ENCODE assay signal across 17 cellular contexts in genomic region chr6:32081676-32082075, GRCh38. TPM values are rescaled to one million over a fixed set of nuclear protein-coding genes. Genes with fewer than 3 reads are reported as not detected.
DNase-seq lines count a peak whose midpoint lies in the region; ATAC-seq and TF ChIP-seq lines count a peak whose summit lies in the region.
"Had no signal": no experiment of that assay in that cellular context is flagged by ENCODE, and none has a peak within 500 bp of the region (broad histone marks: within the 10 kb centered on the region; RNA-seq: fewer than 3 reads in every experiment).

No MANE protein-coding gene starts in this region.

- no peak for ATAC-seq in GM21515 (IDR thresholded peaks at IDR 0.05; ENCODE audit: unreplicated experiment)
- ATAC-seq in activated CD4-positive, alpha-beta T cell treated with anti-CD3 and anti-CD28 coated beads for 36 hours: no peak
- ATAC-seq: stimulated activated memory B cell treated with anti-CD40 and anti-IgM and Interleukin-4, amounts not matched to agents 10 μg/mL and 1 μg/mL and 100 μg/mL, for 72 hours had no signal

- H3K4me2 ChIP-seq in fibroblast of lung (ENCODE audit: extremely low read depth, insufficient read depth, low read length): no peak overlapping the region
- H3K4me2 ChIP-seq in osteoblast (ENCODE audit: insufficient read depth, low read length): peak overlapping the region; percentile 51

- POLR2A ChIA-PET in activated CD4-positive, alpha-beta T cell treated with anti-CD3 and anti-CD28 coated beads for 36 hours (lab: Charles Lee): no interaction called here

- no peak overlapping the region for H3K27ac Mint-ChIP-seq in activated CD4-positive, alpha-beta T cell treated with anti-CD3 and anti-CD28 coated beads for 36 hours
- H3K27ac Mint-ChIP-seq: mesothelial cell of epicardium; stimulated activated memory B cell treated with anti-CD40 and anti-IgM and Interleukin-4, amounts not matched to agents 10 μg/mL and 1 μg/mL and 100 μg/mL, for 72 hours had no signal

- no peak overlapping the region for H2AFZ ChIP-seq in fibroblast of lung (ENCODE audit: low read length)
- no peak overlapping the region for H2AFZ ChIP-seq in osteoblast (ENCODE audit: low read length)

- no peaks in the 10 kb centered on the region for H3K36me3 Mint-ChIP-seq in activated CD4-positive, alpha-beta T cell treated with anti-CD3 and anti-CD28 coated beads for 36 hours (ENCODE audit: low read depth)
- H3K36me3 Mint-ChIP-seq: mesothelial cell of epicardium; stimulated activated memory B cell treated with anti-CD40 and anti-IgM and Interleukin-4, amounts not matched to agents 10 μg/mL and 1 μg/mL and 100 μg/mL, for 72 hours had no signal

- intact Hi-C loops in thyroid gland (cut with DNase I): no loop called here
- intact Hi-C loops in activated CD4-positive, alpha-beta T cell treated with anti-CD3 and anti-CD28 coated beads for 36 hours (cut with DNase I, micrococcal nuclease): no loop called here

- peaks cover 0 to 14% (median 1%) of the 10 kb centered on the region in 4 donors for H3K4me1 ChIP-seq in Peyer's patch
- H3K4me1 ChIP-seq in fibroblast of lung (ENCODE audit: control insufficient read depth, extremely low read depth, insufficient read depth, low read length): peaks cover 35% of the 10 kb centered on the region
- H3K4me1 ChIP-seq in osteoblast (ENCODE audit: insufficient read depth, low read length): peaks cover 45% of the 10 kb centered on the region
- peaks cover 0 to 20% of the 10 kb centered on the region in 2 donors for H3K4me1 ChIP-seq in thyroid gland

- peaks cover 20% of the 10 kb centered on the region for H3K27me3 Mint-ChIP-seq in activated CD4-positive, alpha-beta T cell treated with anti-CD3 and anti-CD28 coated beads for 36 hours

- H3K9me3 ChIP-seq in Peyer's patch (no peaks in the 10 kb centered on the region), fibroblast of lung (ENCODE audit: control insufficient read depth, insufficient read depth, low read depth, low read length) (no peaks in the 10 kb centered on the region), osteoblast (ENCODE audit: low read depth, low read length) (no peaks in the 10 kb centered on the region), thyroid gland (no peaks in the 10 kb centered on the region)

- no peaks in the 10 kb centered on the region for H3K9me3 Mint-ChIP-seq in activated CD4-positive, alpha-beta T cell treated with anti-CD3 and anti-CD28 coated beads for 36 hours (ENCODE audit: low read depth)
- H3K9me3 Mint-ChIP-seq: mesothelial cell of epicardium; stimulated activated memory B cell treated with anti-CD40 and anti-IgM and Interleukin-4, amounts not matched to agents 10 μg/mL and 1 μg/mL and 100 μg/mL, for 72 hours had no signal

- H3K9ac ChIP-seq in fibroblast of lung (ENCODE audit: insufficient read depth, low read length): peak overlapping the region; percentile 21

- no peak overlapping the region for H3K4me3 Mint-ChIP-seq in activated CD4-positive, alpha-beta T cell treated with anti-CD3 and anti-CD28 coated beads for 36 hours
- H3K4me3 Mint-ChIP-seq: mesothelial cell of epicardium; stimulated activated memory B cell treated with anti-CD40 and anti-IgM and Interleukin-4, amounts not matched to agents 10 μg/mL and 1 μg/mL and 100 μg/mL, for 72 hours had no signal

- TF ChIP-seq POLR2A in Peyer's patch (IDR thresholded peaks at IDR 0.05) (no peak), thyroid gland (IDR thresholded peaks at IDR 0.05) (no peak)

- 68 to 70% methylated on average over 6 to 9 of the region's 9 CpGs for WGBS in thyroid gland, 2 donors

- H3K27ac ChIP-seq in Peyer's patch (peak overlapping the region; percentile 11 to 68 (median 42)), fibroblast of lung (ENCODE audit: insufficient read depth, low read length) (peak overlapping the region; percentile 89), osteoblast (ENCODE audit: low read depth, low read length) (peak overlapping the region; percentile 36), thyroid gland (peak overlapping the region in 2 of 3 donors; percentile 46 to 52)

- TF ChIP-seq CTCF in Peyer's patch (IDR thresholded peaks at IDR 0.05): no peak
- no peak for TF ChIP-seq CTCF in fibroblast of lung (conservative IDR thresholded peaks at IDR 0.05 in 1 of 2, IDR thresholded peaks at IDR 0.05 in 1 of 2; ENCODE audit: low read depth in 1 of 2, low read length in 2 of 2)
- TF ChIP-seq CTCF in osteoblast (IDR thresholded peaks at IDR 0.05; ENCODE audit: extremely low read depth, low read depth, low read length): no peak
- TF ChIP-seq CTCF in thyroid gland (IDR thresholded peaks at IDR 0.05): no peak

- H3K4me1 Mint-ChIP-seq in activated CD4-positive, alpha-beta T cell treated with anti-CD3 and anti-CD28 coated beads for 36 hours: peaks cover 4% of the 10 kb centered on the region

- CTCF ChIA-PET in activated CD4-positive, alpha-beta T cell treated with anti-CD3 and anti-CD28 coated beads for 36 hours (lab: Charles Lee): interaction anchor here (0.5 kb wide), 1 partner anchor 34 kb away, joined by 3 read pairs; no protein-coding TSS in a partner anchor

- no peaks in the 10 kb centered on the region for H3K79me2 ChIP-seq in fibroblast of lung (ENCODE audit: control insufficient read depth, insufficient read depth, low read length)
- H3K79me2 ChIP-seq in osteoblast (ENCODE audit: insufficient read depth, low read length): no peaks in the 10 kb centered on the region

- no peak overlapping the region for H3K4me3 ChIP-seq in Peyer's patch
- H3K4me3 ChIP-seq in fibroblast of lung (replicated peaks in 1 of 4; ENCODE audit: control extremely low read depth in 1 of 4, insufficient read depth in 1 of 4, low read depth in 3 of 4, low read length in 4 of 4): no peak overlapping the region
- H3K4me3 ChIP-seq in osteoblast (ENCODE audit: insufficient read depth, low read length): no peak overlapping the region
- H3K4me3 ChIP-seq in thyroid gland (replicated peaks in 1 of 3): no peak overlapping the region

- H3K27me3 ChIP-seq in Peyer's patch: no peaks in the 10 kb centered on the region
- H3K27me3 ChIP-seq in fibroblast of lung (ENCODE audit: control insufficient read depth, insufficient read depth, low read length): no peaks in the 10 kb centered on the region
- peaks cover 23% of the 10 kb centered on the region for H3K27me3 ChIP-seq in osteoblast (ENCODE audit: insufficient read depth, low read length)
- no peaks in the 10 kb centered on the region for H3K27me3 ChIP-seq in thyroid gland

- H3K36me3 ChIP-seq in Peyer's patch: no peaks in the 10 kb centered on the region
- no peaks in the 10 kb centered on the region for H3K36me3 ChIP-seq in fibroblast of lung (ENCODE audit: control insufficient read depth, insufficient read depth, low read length)
- no peaks in the 10 kb centered on the region for H3K36me3 ChIP-seq in osteoblast (ENCODE audit: insufficient read depth, low read length)
- no peaks in the 10 kb centered on the region for H3K36me3 ChIP-seq in thyroid gland

- H4K20me1 ChIP-seq in fibroblast of lung (ENCODE audit: control insufficient read depth, extremely low read depth, insufficient read depth, low read length): no peaks in the 10 kb centered on the region
- peaks cover 12% of the 10 kb centered on the region for H4K20me1 ChIP-seq in osteoblast (ENCODE audit: insufficient read depth, low read length)

- DNase-seq in Peyer's patch: no peak
- DNase-seq in fibroblast of lung (ENCODE audit: low read depth in 2 of 2): no peak
- DNase-seq in osteoblast (ENCODE audit: insufficient read length, low spot score, missing footprints): peak; percentile 70
- no peak for DNase-seq in thyroid gland
- no peak for DNase-seq in NCI-H2171 treated with DMSO at 0.1 percent for 48 hours (lab: John Stamatoyannopoulos, UW)
- DNase-seq in NCI-H2081 (lab: John Stamatoyannopoulos, UW): no peak
- DNase-seq in activated CD4-positive, alpha-beta T cell treated with anti-CD3 and anti-CD28 coated beads for 36 hours: no peak
- DNase-seq: activated CD4-positive, alpha-beta T cell treated with anti-CD3 and anti-CD28 coated beads for 1 hour; activated CD8-positive, alpha-beta memory T cell treated with anti-CD3 and anti-CD28 coated beads, Interleukin-2, amount 50 U/mL, for 4 hours; KG1; NCI-H1092; NCI-H2171; SHP77 treated with DMSO at 0.1 percent for 48 hours had no signal

RNA-seq across cellular contexts. Expression of gene TNXB, which starts 27.5 kb away (rescaled TPM):
- total RNA-seq in Peyer's patch (100 to 1,000 TPM in 2 of 4 donors, 10 to 100 TPM in 2; 38.5 to 301 (median 117) TPM), fibroblast of lung (63.9 and 113 TPM in 2 replicates), osteoblast (8.3 and 11.9 TPM in 2 replicates), thyroid gland (100 to 1,000 TPM in 2 of 4 donors, 10 to 100 TPM in 2; 42.2 to 112 (median 80.9) TPM)
- polyA plus RNA-seq in fibroblast of lung: 8.1 and 13.0 TPM in 2 replicates
- 32.3 and 46.1 TPM in 2 replicates for polyA plus RNA-seq in fibroblast of lung (2012)
- 82.4 and 99.8 TPM in 2 replicates for polyA minus RNA-seq in fibroblast of lung (ENCODE audit: low replicate concordance)
- 1 to 10 TPM; 3.5 to 3.8 TPM for total RNA-seq in activated CD4-positive, alpha-beta T cell treated with anti-CD3 and anti-CD28 coated beads for 36 hours

RNA-seq across cellular contexts. Expression of gene CYP21A2, which starts 43.5 kb away (rescaled TPM):
- 1 to 10 TPM in 1 of 4 donors, not detected in 3; 1.2 TPM for total RNA-seq in Peyer's patch
- not detected in 2 replicates for total RNA-seq in fibroblast of lung
- not detected in 2 replicates for polyA plus RNA-seq in fibroblast of lung
- polyA plus RNA-seq in fibroblast of lung (2012): 0.09 and 0.34 TPM in 2 replicates
- polyA minus RNA-seq in fibroblast of lung (ENCODE audit: low replicate concordance): not detected in 2 replicates
- total RNA-seq in osteoblast: under 0.01 and 0.72 TPM in 2 replicates
- 1 to 10 TPM in 1 of 4 donors, under 1 TPM in 2, not detected in 1; 0.24 to 1.7 (median 0.33) TPM for total RNA-seq in thyroid gland
- total RNA-seq in activated CD4-positive, alpha-beta T cell treated with anti-CD3 and anti-CD28 coated beads for 36 hours: under 1 TPM in 1 of 2 experiments, not detected in 1; 0.47 TPM
- total RNA-seq: occipital lobe had no signal

RNA-seq across cellular contexts. Expression of gene ATF6B, which starts 46.4 kb away (rescaled TPM):
- total RNA-seq in Peyer's patch: 100 to 1,000 TPM in 3 of 4 donors, 10 to 100 TPM in 1; 75.3 to 408 (median 156) TPM
- 8.0 and 15.7 TPM in 2 replicates for total RNA-seq in fibroblast of lung
- 35.5 and 36.2 TPM in 2 replicates for polyA plus RNA-seq in fibroblast of lung
- polyA plus RNA-seq in fibroblast of lung (2012): 48.2 and 63.6 TPM in 2 replicates
- polyA minus RNA-seq in fibroblast of lung (ENCODE audit: low replicate concordance): 113 and 115 TPM in 2 replicates
- total RNA-seq in osteoblast: 27.5 and 30.1 TPM in 2 replicates
- 10 to 100 TPM; 41.5 to 63.5 (median 57.3) TPM for total RNA-seq in thyroid gland
- total RNA-seq in activated CD4-positive, alpha-beta T cell treated with anti-CD3 and anti-CD28 coated beads for 36 hours: 10 to 100 TPM; 60.2 to 63.4 TPM

RNA-seq across cellular contexts. Expression of gene FKBPL, which starts 48.4 kb away (rescaled TPM):
- total RNA-seq in Peyer's patch (1 to 10 TPM; 5.1 to 6.6 (median 5.6) TPM), fibroblast of lung (7.4 and 7.6 TPM in 2 replicates), osteoblast (9.8 and 11.5 TPM in 2 replicates), thyroid gland (10 to 100 TPM in 1 of 4 donors, 1 to 10 TPM in 3; 3.6 to 11.8 (median 6.8) TPM)
- 2.4 and 3.5 TPM in 2 replicates for polyA plus RNA-seq in fibroblast of lung
- polyA plus RNA-seq in fibroblast of lung (2012): 4.4 and 4.9 TPM in 2 replicates
- polyA minus RNA-seq in fibroblast of lung (ENCODE audit: low replicate concordance): 1.9 and 2.9 TPM in 2 replicates
- 1 to 10 TPM; 5.2 to 5.7 TPM for total RNA-seq in activated CD4-positive, alpha-beta T cell treated with anti-CD3 and anti-CD28 coated beads for 36 hours

Comparison
In these comparisons a context has a peak if more than half of its experiments do, and no peak if none do; other contexts are left out.
1. H3K27ac ChIP-seq: peak in every context shown above with its lines; median percentile 89 in fibroblast of lung; 49 in thyroid gland; 42 in Peyer's patch; 36 in osteoblast.